ENCODE assay signal across 23 cellular contexts in the genomic region with DNA sequence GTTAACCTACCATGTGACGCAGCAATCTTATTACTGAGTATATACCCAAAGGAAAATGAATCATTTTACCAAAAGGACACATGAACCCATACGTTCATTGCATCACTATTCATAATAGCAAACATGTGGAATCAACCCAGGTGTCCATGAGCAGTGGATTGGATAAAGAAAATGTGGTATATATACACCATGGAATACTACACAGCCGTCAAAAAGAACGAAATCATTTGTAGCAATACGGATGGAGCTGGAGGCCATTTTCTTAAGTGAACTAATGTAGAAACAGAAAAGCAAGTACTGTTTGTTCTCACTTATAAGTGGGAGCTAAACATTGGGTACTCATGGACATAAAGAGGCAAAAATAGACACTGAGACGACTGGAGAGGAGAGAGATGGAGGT. TPM values are rescaled to one million over a fixed set of nuclear protein-coding genes. Genes with fewer than 3 reads are reported as not detected.
DNase-seq lines count a peak whose midpoint lies in the region; ATAC-seq, FAIRE-seq and TF ChIP-seq lines count a peak whose summit lies in the region.
"Had no signal": no experiment of that assay in that cellular context is flagged by ENCODE, and none has a peak within 500 bp of the region (broad histone marks: within the 10 kb centered on the region; RNA-seq: fewer than 3 reads in every experiment).

No MANE protein-coding gene starts in this region.

- no peaks in the 10 kb centered on the region for H3K27me3 ChIP-seq in SK-N-SH (ENCODE audit: insufficient read depth)
- no peaks in the 10 kb centered on the region for H3K27me3 ChIP-seq in PC-3 (ENCODE audit: low read length)
- H3K27me3 ChIP-seq in K562 (ENCODE audit: control insufficient read depth in 2 of 2, insufficient read depth in 2 of 2, low read length in 2 of 2), result no peaks in the 10 kb centered on the region
- H3K27me3 ChIP-seq in osteoblast (ENCODE audit: insufficient read depth, low read length), result no peaks in the 10 kb centered on the region
- H3K27me3 ChIP-seq: BLaER1 had no signal

- no peak for TF ChIP-seq EP300 in SK-N-SH (IDR thresholded peaks at IDR 0.05; ENCODE audit: borderline replicate concordance in 1 of 2, low read depth in 1 of 2, low read length in 1 of 2)
- no peak for TF ChIP-seq EP300 in K562 (IDR thresholded peaks at IDR 0.05; ENCODE audit: low read length)

- CTCF ChIA-PET in SK-N-SH (lab: Yijun Ruan, JAX), result interaction anchor here (0.7 to 1.3 kb wide), 2 partner anchors 55 to 67 kb away, joined by 3 to 4 read pairs; partner anchors contain the start of gene SLC2A12
- CTCF ChIA-PET in PC-3 (lab: Charles Lee), result no interaction called here
- CTCF ChIA-PET in K562 (lab: Yijun Ruan, JAX; ENCODE audit: low intra/inter-chr PET ratio), result no interaction called here

- POLR2A ChIA-PET in SK-N-SH (lab: Yijun Ruan, JAX), result no interaction called here
- POLR2A ChIA-PET in PC-3 (lab: Charles Lee; ENCODE audit: unreplicated experiment), result no interaction called here
- POLR2A ChIA-PET in K562 (lab: Yijun Ruan, JAX), result no interaction called here

- WGBS in SK-N-SH (ENCODE audit: low lambda C conversion rate), result 86% methylated on average over 6 of the region's 6 CpGs
- 89% methylated on average over 6 of the region's 6 CpGs for WGBS in K562 (ENCODE audit: insufficient coverage, low coverage, missing lambda C conversion rate)

- FAIRE-seq in K562 (lab: Jason Lieb, UNC), result no peak
- FAIRE-seq: GM12878, GM19239, H54, HTR-8/SVneo had no signal

- intact Hi-C loops in PC-3 (cut with micrococcal nuclease) (loop anchor here (2.0 kb wide), 1 partner anchor 18 kb away; no protein-coding TSS in a partner anchor), K562 (cut with micrococcal nuclease) (no loop called here), head of caudate nucleus (cut with DNase I) (no loop called here)

- TF ChIP-seq CTCF in SK-N-SH (IDR thresholded peaks at IDR 0.05) (no peak), PC-3 (conservative IDR thresholded peaks at IDR 0.05; ENCODE audit: low read depth, low read length) (no peak), K562 (IDR thresholded peaks at IDR 0.05 in 2 of 3, conservative IDR thresholded peaks at IDR 0.05 in 1 of 3; ENCODE audit: insufficient read depth in 2 of 3, low read depth in 1 of 3, low read length in 3 of 3) (no peak), osteoblast (IDR thresholded peaks at IDR 0.05; ENCODE audit: extremely low read depth, low read depth, low read length) (no peak)

- no peaks in the 10 kb centered on the region for H4K20me1 ChIP-seq in SK-N-SH (ENCODE audit: insufficient read depth)
- H4K20me1 ChIP-seq in PC-3 (ENCODE audit: low read length), result no peaks in the 10 kb centered on the region
- H4K20me1 ChIP-seq in K562 (replicated peaks; ENCODE audit: control insufficient read depth, insufficient read depth, low read length), result 0 out of 2 replicates have a peak, but pooled peaks cover 4% of the 10 kb centered on the region
- H4K20me1 ChIP-seq in osteoblast (ENCODE audit: insufficient read depth, low read length), result no peaks in the 10 kb centered on the region
- H4K20me1 ChIP-seq: BLaER1 had no signal

- H3K27ac ChIP-seq in SK-N-SH (ENCODE audit: low read depth in 2 of 2, low read length in 1 of 2) (no peak overlapping the region), PC-3 (ENCODE audit: low read length) (peak overlapping the region; percentile 65; the same call in 1 of the 2 replicates), K562 (ENCODE audit: extremely low read depth, low read depth, low read length) (no peak overlapping the region), epithelial cell of prostate (peak overlapping the region; percentile 47), osteoblast (ENCODE audit: low read depth, low read length) (no peak overlapping the region)
- H3K27ac ChIP-seq: 22Rv1, BLaER1, GM23248 had no signal

- H3K4me1 ChIP-seq in SK-N-SH (ENCODE audit: control insufficient read depth in 1 of 2, insufficient read depth in 2 of 2, low read depth in 1 of 2, low read length in 1 of 2), result no peaks in the 10 kb centered on the region
- peaks cover 26% of the 10 kb centered on the region for H3K4me1 ChIP-seq in PC-3 (ENCODE audit: insufficient read depth, low read length)
- peaks cover 7 to 18% of the 10 kb centered on the region in 2 experiments for H3K4me1 ChIP-seq in K562 (replicated peaks in 1 of 2; ENCODE audit: control insufficient read depth in 2 of 2, insufficient read depth in 2 of 2, low read length in 2 of 2)
- peaks cover 27% of the 10 kb centered on the region for H3K4me1 ChIP-seq in osteoblast (ENCODE audit: insufficient read depth, low read length)

- H3K4me2 ChIP-seq in SK-N-SH, result no peak overlapping the region
- no peak overlapping the region for H3K4me2 ChIP-seq in PC-3 (ENCODE audit: low read length)
- no peak overlapping the region for H3K4me2 ChIP-seq in K562 (ENCODE audit: insufficient read depth, low read length)
- H3K4me2 ChIP-seq in osteoblast (ENCODE audit: insufficient read depth, low read length), result no peak overlapping the region
- H3K4me2 ChIP-seq: BLaER1 had no signal

- H3K9me3 ChIP-seq in SK-N-SH (no peaks in the 10 kb centered on the region), PC-3 (ENCODE audit: low read length) (no peaks in the 10 kb centered on the region), K562 (replicated peaks; ENCODE audit: control insufficient read depth, insufficient read depth, low read depth, low read length) (no peaks in the 10 kb centered on the region), osteoblast (ENCODE audit: low read depth, low read length) (no peaks in the 10 kb centered on the region)
- H3K9me3 ChIP-seq: BLaER1 had no signal

- BruUV-seq in PC-3 (replicated peaks; lab: Mats Ljungman, UMichigan) (no TSS peak), K562 (replicated peaks; lab: Mats Ljungman, UMichigan) (no TSS peak)

- ATAC-seq in SK-N-SH treated with all-trans-retinoic acid at 6 μM for 48 hours (no peak), PC-3 (no peak), K562 (no peak)
- ATAC-seq: CD8-positive, alpha-beta T cell; GM12878 had no signal

- no peaks in the 10 kb centered on the region for H3K9me1 ChIP-seq in K562 (ENCODE audit: control insufficient read depth, insufficient read depth, low read length)

- H3K9ac ChIP-seq in SK-N-SH, result no peak overlapping the region
- H3K9ac ChIP-seq in PC-3 (ENCODE audit: low read length), result no peak overlapping the region
- no peak overlapping the region for H3K9ac ChIP-seq in K562 (ENCODE audit: insufficient read depth in 1 of 2, low read depth in 2 of 2, low read length in 2 of 2)
- H3K9ac ChIP-seq: BLaER1, GM23248 had no signal

- in situ Hi-C loops in K562 (cut with MboI), result no loop called here

- no peaks in the 10 kb centered on the region for H3K36me3 ChIP-seq in SK-N-SH (replicated peaks in 1 of 2; ENCODE audit: control insufficient read depth in 1 of 2, insufficient read depth in 2 of 2, low read length in 1 of 2)
- H3K36me3 ChIP-seq in PC-3 (ENCODE audit: low read depth, low read length), result no peaks in the 10 kb centered on the region
- H3K36me3 ChIP-seq in K562 (ENCODE audit: control insufficient read depth, insufficient read depth, low read length), result no peaks in the 10 kb centered on the region
- H3K36me3 ChIP-seq in osteoblast (ENCODE audit: insufficient read depth, low read length), result no peaks in the 10 kb centered on the region
- H3K36me3 ChIP-seq: BLaER1 had no signal

- DNase-seq in SK-N-SH (no peak), PC-3 (no peak), K562 (ENCODE audit: extremely low read depth in 1 of 4, low spot score in 3 of 4) (no peak), epithelial cell of prostate (ENCODE audit: low read depth, low spot score) (no peak), head of caudate nucleus (no peak), osteoblast (ENCODE audit: insufficient read length, low spot score, missing footprints) (no peak), midbrain (lab: John Stamatoyannopoulos, UW) (no peak)
- DNase-seq: CD8-positive, alpha-beta T cell; DMS 273 treated with DMSO at 0.1 percent for 48 hours; DMS53; DND-41; EL; GM23248; HCEC 1CT; HFFc6 had no signal

- no peak for TF ChIP-seq POLR2A in K562 (conservative IDR thresholded peaks at IDR 0.05)

- no peaks in the 10 kb centered on the region for H3K9me2 ChIP-seq in SK-N-SH
- no peaks in the 10 kb centered on the region for H3K9me2 ChIP-seq in PC-3 (replicated peaks; ENCODE audit: low read length)

- no peak overlapping the region for H3K4me3 ChIP-seq in SK-N-SH (ENCODE audit: low read depth in 2 of 2, low read length in 1 of 2)
- no peak overlapping the region for H3K4me3 ChIP-seq in PC-3 (ENCODE audit: low read length)
- no peak overlapping the region for H3K4me3 ChIP-seq in K562
- H3K4me3 ChIP-seq in osteoblast (ENCODE audit: insufficient read depth, low read length), result no peak overlapping the region
- H3K4me3 ChIP-seq: BLaER1, GM12878, GM23248 had no signal

- H2AFZ ChIP-seq in SK-N-SH (ENCODE audit: low read depth), result no peak overlapping the region
- no peak overlapping the region for H2AFZ ChIP-seq in PC-3 (ENCODE audit: low read length)
- no peak overlapping the region for H2AFZ ChIP-seq in K562 (ENCODE audit: low read depth, low read length)
- H2AFZ ChIP-seq in osteoblast (ENCODE audit: low read length), result no peak overlapping the region
- H2AFZ ChIP-seq: GM23248 had no signal

- H3K79me2 ChIP-seq in SK-N-SH (ENCODE audit: insufficient read depth) (no peaks in the 10 kb centered on the region), PC-3 (ENCODE audit: low read length) (no peaks in the 10 kb centered on the region), K562 (ENCODE audit: control insufficient read depth, insufficient read depth, low read length) (no peaks in the 10 kb centered on the region), osteoblast (ENCODE audit: insufficient read depth, low read length) (no peaks in the 10 kb centered on the region)

- H3F3A ChIP-seq in SK-N-SH (replicated peaks; ENCODE audit: insufficient read depth) (no peaks in the 10 kb centered on the region), PC-3 (ENCODE audit: low read length, unreplicated experiment) (no peaks in the 10 kb centered on the region)

- TF ChIP-seq RAD21 in SK-N-SH (IDR thresholded peaks at IDR 0.05; ENCODE audit: low read length), result no peak
- no peak for TF ChIP-seq RAD21 in K562 (CRISPR knock-in tag; conservative IDR thresholded peaks at IDR 0.05 in 1 of 2, IDR thresholded peaks at IDR 0.05 in 1 of 2)

RNA-seq across cellular contexts. Expression of gene TBPL1, which starts 44.2 kb away (rescaled TPM):
- 16.3 and 22.4 TPM in 2 replicates for polyA plus RNA-seq in SK-N-SH (2012; rRNA removed)
- polyA plus RNA-seq in SK-N-SH (2012; cell fraction: cytosol; rRNA removed), result 26.6 and 37.5 TPM in 2 replicates
- polyA plus RNA-seq in SK-N-SH (2012; cell fraction: nucleus; rRNA removed), result 7.1 and 15.6 TPM in 2 replicates
- total RNA-seq in PC-3 (2014; rRNA removed), result 17.7 and 30.8 TPM in 2 replicates
- 34.2 and 47.0 TPM in 2 replicates for total RNA-seq in K562 (2011; cell fraction: chromatin; rRNA removed; ENCODE audit: low replicate concordance)
- total RNA-seq in K562 (2011; cell fraction: nucleolus; rRNA removed), result 15.3 and 15.9 TPM in 2 replicates
- total RNA-seq in K562 (2011; cell fraction: nucleoplasm; rRNA removed), result 30.6 and 43.0 TPM in 2 replicates
- 78.1 and 103 TPM in 2 replicates for total RNA-seq in K562 (2014; rRNA removed)
- 130 and 152 TPM in 2 replicates for total RNA-seq in K562 (2014; rRNA removed; fragmentation: Illumina TruSeq; extraction: Trizol)
- total RNA-seq in K562 (2015; rRNA removed; fragmentation: Illumina TruSeq; extraction: Trizol), result 93.9 and 100 TPM in 2 replicates
- 117 and 122 TPM in 2 replicates for total RNA-seq in K562 (2021)
- 97.4 and 152 TPM in 2 replicates for polyA plus RNA-seq in K562 (2011; rRNA removed)
- 36.3 and 53.2 TPM in 2 replicates for polyA plus RNA-seq in K562 (2011; cell fraction: cytosol; rRNA removed)
- polyA plus RNA-seq in K562 (2011; cell fraction: nucleus; rRNA removed), result 72.5 and 93.1 TPM in 2 replicates
- polyA plus RNA-seq in K562 (2012), result 112 and 178 TPM in 2 replicates
- polyA plus RNA-seq in K562 (2014; fragmentation: Illumina TruSeq; extraction: Trizol), result 99.2 and 119 TPM in 2 replicates
- polyA plus RNA-seq in K562 (2014; fragmentation: Nextera tagmentation; extraction: Ambion mirVana), result 100 to 1,000 TPM; 107 to 147 TPM
- 105 and 172 TPM in 2 replicates for polyA plus RNA-seq in K562 (2014; rRNA removed)
- polyA minus RNA-seq in K562 (2011; rRNA and poly(A)+ RNA removed), result 67.4 and 91.3 TPM in 2 replicates
- polyA minus RNA-seq in K562 (2011; cell fraction: cytosol; rRNA and poly(A)+ RNA removed), result 29.2 and 63.0 TPM in 2 replicates
- polyA minus RNA-seq in K562 (2011; cell fraction: nucleus; rRNA and poly(A)+ RNA removed), result 16.3 and 20.2 TPM in 2 replicates
- 11.5 and 14.1 TPM in 2 replicates for total RNA-seq in osteoblast

RNA-seq across cellular contexts. Expression of gene SLC2A12, which starts 55.2 kb away (rescaled TPM):
- 0.61 and 0.80 TPM in 2 replicates for polyA plus RNA-seq in SK-N-SH (2012; rRNA removed)
- polyA plus RNA-seq in SK-N-SH (2012; cell fraction: cytosol; rRNA removed), result 0.64 and 0.77 TPM in 2 replicates
- polyA plus RNA-seq in SK-N-SH (2012; cell fraction: nucleus; rRNA removed), result 0.25 and 0.67 TPM in 2 replicates
- 0.81 and 1.3 TPM in 2 replicates for total RNA-seq in PC-3 (2014; rRNA removed)
- total RNA-seq in K562 (2011; cell fraction: chromatin; rRNA removed; ENCODE audit: low replicate concordance), result 3.6 TPM in 2 replicates
- total RNA-seq in K562 (2011; cell fraction: nucleolus; rRNA removed), result 2.8 and 3.2 TPM in 2 replicates
- total RNA-seq in K562 (2011; cell fraction: nucleoplasm; rRNA removed), result 3.3 and 4.0 TPM in 2 replicates
- total RNA-seq in K562 (2014; rRNA removed), result 0.29 and 0.54 TPM in 2 replicates
- total RNA-seq in K562 (2014; rRNA removed; fragmentation: Illumina TruSeq; extraction: Trizol), result 0.65 and 1.1 TPM in 2 replicates
- total RNA-seq in K562 (2015; rRNA removed; fragmentation: Illumina TruSeq; extraction: Trizol), result 0.47 and 0.57 TPM in 2 replicates
- 0.44 and 0.56 TPM in 2 replicates for total RNA-seq in K562 (2021)
- 0.35 and 2.7 TPM in 2 replicates for polyA plus RNA-seq in K562 (2011; rRNA removed)
- 0.16 and 0.81 TPM in 2 replicates for polyA plus RNA-seq in K562 (2011; cell fraction: cytosol; rRNA removed)
- polyA plus RNA-seq in K562 (2011; cell fraction: nucleus; rRNA removed), result 0.28 and 1.4 TPM in 2 replicates
- polyA plus RNA-seq in K562 (2012), result 0.59 and 0.66 TPM in 2 replicates
- 0.54 and 0.97 TPM in 2 replicates for polyA plus RNA-seq in K562 (2014; fragmentation: Illumina TruSeq; extraction: Trizol)
- polyA plus RNA-seq in K562 (2014; fragmentation: Nextera tagmentation; extraction: Ambion mirVana), result under 1 TPM; 0.10 to 0.14 TPM
- 0.42 and 0.58 TPM in 2 replicates for polyA plus RNA-seq in K562 (2014; rRNA removed)
- 0.54 and 3.7 TPM in 2 replicates for polyA minus RNA-seq in K562 (2011; rRNA and poly(A)+ RNA removed)
- polyA minus RNA-seq in K562 (2011; cell fraction: cytosol; rRNA and poly(A)+ RNA removed), result 0.36 and 0.95 TPM in 2 replicates
- 0.44 and 1.9 TPM in 2 replicates for polyA minus RNA-seq in K562 (2011; cell fraction: nucleus; rRNA and poly(A)+ RNA removed)
- 9.4 and 10.3 TPM in 2 replicates for total RNA-seq in osteoblast
- total RNA-seq: A673; CD8-positive, alpha-beta T cell had no signal

Comparison
In these comparisons a context has a peak if more than half of its experiments do, and no peak if none do; other contexts are left out.
1. H3K27ac ChIP-seq: peak in PC-3 (single experiment) and epithelial cell of prostate (single experiment); none in SK-N-SH (0 of 2), K562 (single experiment) and osteoblast (single experiment).